Comparison of ENCODE assay signal across 1 cellular context in genomic region chr14:103562385-103563088, GRCh38.
TF ChIP-seq lines count a peak whose summit lies in the region.

Gene BAG5, minus strand, starts transcription at chr14:103562657. Its CDS starts 1,493 bp downstream, at chr14:103561164.
Gene COA8, plus strand, starts transcription at chr14:103562960. Its CDS starts 42 bp downstream, at chr14:103563002.

TF ChIP-seq in HEK293, 187 proteins besides CTCF, POLR2A, EP300 and RAD21 (continued from another document):
- TF ChIP-seq REST (tag by site-specific recombination; IDR thresholded peaks at IDR 0.05) (0 out of 2 replicates have a peak, but pooled peaks have one; percentile 46), ZSCAN5A (tag by site-specific recombination; IDR thresholded peaks at IDR 0.05) (peak; percentile 65; the same call in 1 of the 2 replicates), ZNF266 (tag by site-specific recombination; IDR thresholded peaks at IDR 0.05; ENCODE audit: low read depth) (no peak), ZNF76 (tag by site-specific recombination; IDR thresholded peaks at IDR 0.05; ENCODE audit: borderline replicate concordance, low read depth) (peak; percentile 32; the same call in 1 of the 2 replicates), HOXD13 (CRISPR knock-in tag; IDR thresholded peaks at IDR 0.05; ENCODE audit: borderline replicate concordance) (no peak), YY1 (tag by site-specific recombination; IDR thresholded peaks at IDR 0.05) (peak; percentile 68), PRDM1 (tag by site-specific recombination; IDR thresholded peaks at IDR 0.05) (no peak), KLF17 (tag by site-specific recombination; IDR thresholded peaks at IDR 0.05) (peak; percentile 32; the same call in 1 of the 2 replicates), ZNF184 (tag by site-specific recombination; IDR thresholded peaks at IDR 0.05) (0 out of 2 replicates have a peak, but pooled peaks have one; percentile 65), ZNF530 (tag by site-specific recombination; IDR thresholded peaks at IDR 0.05; ENCODE audit: low read depth) (no peak), ZNF544 (tag by site-specific recombination; IDR thresholded peaks at IDR 0.05) (no peak), ZNF600 (tag by site-specific recombination; IDR thresholded peaks at IDR 0.05) (peak; percentile 35; the same call in 1 of the 2 replicates), ZNF366 (tag by site-specific recombination; conservative IDR thresholded peaks at IDR 0.05) (0 out of 2 replicates have a peak, but pooled peaks have one; percentile 19), ZBTB26 (tag by site-specific recombination; optimal IDR thresholded peaks at IDR 0.05) (peak; percentile 83), ZNF580 (tag by site-specific recombination; IDR thresholded peaks at IDR 0.05) (no peak), ZNF626 (tag by site-specific recombination; IDR thresholded peaks at IDR 0.05) (no peak), ZBTB20 (tag by site-specific recombination; IDR thresholded peaks at IDR 0.05) (peak; percentile 91), ZNF660 (tag by site-specific recombination; IDR thresholded peaks at IDR 0.05) (peak; percentile 42; the same call in 1 of the 2 replicates), ZXDB (tag by site-specific recombination; IDR thresholded peaks at IDR 0.05) (peak; percentile 7), KLF1 (tag by site-specific recombination; IDR thresholded peaks at IDR 0.05) (peak; percentile 13), KLF16 (tag by site-specific recombination; IDR thresholded peaks at IDR 0.05) (peak; percentile 53), ZFHX2 (tag by site-specific recombination; conservative IDR thresholded peaks at IDR 0.05) (peak; percentile 76; the same call in 1 of the 2 replicates), SETDB1 (IDR thresholded peaks at IDR 0.05; ENCODE audit: insufficient read length, low read length) (no peak), ZSCAN18 (tag by site-specific recombination; IDR thresholded peaks at IDR 0.05) (no peak), KLF8 (tag by site-specific recombination; IDR thresholded peaks at IDR 0.05) (peak; percentile 63; the same call in 1 of the 2 replicates), BCL11A (tag by site-specific recombination; IDR thresholded peaks at IDR 0.05; ENCODE audit: low read depth) (no peak), ZNF549 (tag by site-specific recombination; IDR thresholded peaks at IDR 0.05) (no peak; the same call in 1 of the 2 replicates), ZNF629 (tag by site-specific recombination; IDR thresholded peaks at IDR 0.05) (peak; percentile 5; the same call in 1 of the 2 replicates), YY2 (tag by site-specific recombination; IDR thresholded peaks at IDR 0.05) (peak; percentile 79), ZNF211 (tag by site-specific recombination; IDR thresholded peaks at IDR 0.05; ENCODE audit: low read depth) (no peak), ZNF610 (tag by site-specific recombination; IDR thresholded peaks at IDR 0.05; ENCODE audit: borderline replicate concordance) (no peak)
